9 cellular contexts compared by ENCODE assay signal in genomic region chr10:124941823-124942222, GRCh38. TPM values are rescaled to one million over a fixed set of nuclear protein-coding genes. Genes with fewer than 3 reads are reported as not detected.
DNase-seq lines count a peak whose midpoint lies in the region; ATAC-seq and TF ChIP-seq lines count a peak whose summit lies in the region.
"Had no signal": no experiment of that assay in that cellular context is flagged by ENCODE, and none has a peak within 500 bp of the region (broad histone marks: within the 10 kb centered on the region; RNA-seq: fewer than 3 reads in every experiment).

Gene ZRANB1 (plus strand): TSS chr10:124942123. CDS start chr10:124942494, 371 bp downstream.

- no peak for DNase-seq in CD8-positive, alpha-beta T cell
- DNase-seq in glutamatergic neuron (no peak), GM20000 (ENCODE audit: low spot score) (no peak), GM03348 (ENCODE audit: low spot score) (no peak), iPS-NIHi11 (ENCODE audit: low spot score) (no peak)
- DNase-seq: activated CD4-positive, alpha-beta T cell treated with anti-CD3 and anti-CD28 coated beads for 1 hour had no signal

- peaks cover 32% of the 10 kb centered on the region for H3K36me3 Mint-ChIP-seq in CD8-positive, alpha-beta T cell
- peaks cover 5% of the 10 kb centered on the region for H3K36me3 Mint-ChIP-seq in T-helper 1 cell treated with Interleukin-12 subunit alpha and Interleukin-12 subunit beta and Interleukin-4 antibody, amounts not matched to agents 30 μg/mL and 1 μg/mL, for 36 hours (ENCODE audit: low read depth)
- no peaks in the 10 kb centered on the region for H3K36me3 Mint-ChIP-seq in glutamatergic neuron (ENCODE audit: unreplicated experiment)

- H3K27me3 Mint-ChIP-seq in CD8-positive, alpha-beta T cell (ENCODE audit: low read depth): no peaks in the 10 kb centered on the region
- no peaks in the 10 kb centered on the region for H3K27me3 Mint-ChIP-seq in T-helper 1 cell treated with Interleukin-12 subunit alpha and Interleukin-12 subunit beta and Interleukin-4 antibody, amounts not matched to agents 30 μg/mL and 1 μg/mL, for 36 hours (ENCODE audit: low read depth)
- H3K27me3 Mint-ChIP-seq in glutamatergic neuron (ENCODE audit: unreplicated experiment): no peaks in the 10 kb centered on the region

- CTCF ChIA-PET in CD8-positive, alpha-beta T cell (lab: Charles Lee): no interaction called here

- peaks cover 73% of the 10 kb centered on the region for H3K4me1 Mint-ChIP-seq in CD8-positive, alpha-beta T cell (ENCODE audit: low read depth)
- H3K4me1 Mint-ChIP-seq in T-helper 1 cell treated with Interleukin-12 subunit alpha and Interleukin-12 subunit beta and Interleukin-4 antibody, amounts not matched to agents 30 μg/mL and 1 μg/mL, for 36 hours (ENCODE audit: low read depth): peaks cover 7% of the 10 kb centered on the region
- H3K4me1 Mint-ChIP-seq in glutamatergic neuron (ENCODE audit: low read depth, unreplicated experiment): peaks cover 15% of the 10 kb centered on the region

- TF ChIP-seq CTCF in CD8-positive, alpha-beta T cell (IDR thresholded peaks at IDR 0.05): no peak
- TF ChIP-seq CTCF in glutamatergic neuron (IDR thresholded peaks at IDR 0.05; ENCODE audit: partially characterized antibody, unreplicated experiment): no peak
- no peak for TF ChIP-seq CTCF in neutrophil (IDR thresholded peaks at IDR 0.05)
- TF ChIP-seq CTCF in GM20000 (IDR thresholded peaks at IDR 0.05; ENCODE audit: extremely low read depth, missing control alignments): no peak

- POLR2A ChIA-PET in CD8-positive, alpha-beta T cell (lab: Charles Lee): no interaction called here

- peak within 1 kb of the TSS; percentile 3 for H3K4me3 Mint-ChIP-seq in CD8-positive, alpha-beta T cell
- H3K4me3 Mint-ChIP-seq in T-helper 1 cell treated with Interleukin-12 subunit alpha and Interleukin-12 subunit beta and Interleukin-4 antibody, amounts not matched to agents 30 μg/mL and 1 μg/mL, for 36 hours: no peak within 1 kb of the TSS
- H3K4me3 Mint-ChIP-seq in glutamatergic neuron (ENCODE audit: unreplicated experiment): no peak within 1 kb of the TSS

- H3K27ac ChIP-seq in CD8-positive, alpha-beta T cell (ENCODE audit: low read depth, low read length): no peak within 1 kb of the TSS
- peak within 1 kb of the TSS; percentile 39 for H3K27ac ChIP-seq in neutrophil

- H3K4me3 ChIP-seq in CD8-positive, alpha-beta T cell (ENCODE audit: low read depth, low read length): no peak within 1 kb of the TSS
- no peak within 1 kb of the TSS for H3K4me3 ChIP-seq in neutrophil (ENCODE audit: low read depth in 1 of 2, low read length in 1 of 2)

- ATAC-seq in CD8-positive, alpha-beta T cell: no peak
- no peak for ATAC-seq in GM21576 (IDR thresholded peaks at IDR 0.05; ENCODE audit: unreplicated experiment)

- no peaks in the 10 kb centered on the region for H3K9me3 ChIP-seq in CD8-positive, alpha-beta T cell (ENCODE audit: low read length)
- no peaks in the 10 kb centered on the region for H3K9me3 ChIP-seq in neutrophil

- no peak within 1 kb of the TSS for H3K27ac Mint-ChIP-seq in CD8-positive, alpha-beta T cell
- peak within 1 kb of the TSS; percentile 1 for H3K27ac Mint-ChIP-seq in T-helper 1 cell treated with Interleukin-12 subunit alpha and Interleukin-12 subunit beta and Interleukin-4 antibody, amounts not matched to agents 30 μg/mL and 1 μg/mL, for 36 hours
- H3K27ac Mint-ChIP-seq in glutamatergic neuron (ENCODE audit: unreplicated experiment): no peak within 1 kb of the TSS

- no peaks in the 10 kb centered on the region for H3K27me3 ChIP-seq in CD8-positive, alpha-beta T cell (ENCODE audit: insufficient read depth, low read length)
- H3K27me3 ChIP-seq in neutrophil: no peaks in the 10 kb centered on the region

- peaks cover 9% of the 10 kb centered on the region for H3K4me1 ChIP-seq in CD8-positive, alpha-beta T cell (ENCODE audit: insufficient read depth, low read length)
- peaks cover 20 to 27% of the 10 kb centered on the region in 2 experiments for H3K4me1 ChIP-seq in neutrophil (ENCODE audit: control insufficient read depth in 1 of 2, insufficient read depth in 1 of 2, low read depth in 1 of 2, low read length in 1 of 2)

- intact Hi-C loops in CD8-positive, alpha-beta T cell (cut with DNase I, micrococcal nuclease): no loop called here

- H3K9me3 Mint-ChIP-seq in CD8-positive, alpha-beta T cell: no peaks in the 10 kb centered on the region
- no peaks in the 10 kb centered on the region for H3K9me3 Mint-ChIP-seq in T-helper 1 cell treated with Interleukin-12 subunit alpha and Interleukin-12 subunit beta and Interleukin-4 antibody, amounts not matched to agents 30 μg/mL and 1 μg/mL, for 36 hours
- H3K9me3 Mint-ChIP-seq in glutamatergic neuron (ENCODE audit: unreplicated experiment): no peaks in the 10 kb centered on the region

- no peaks in the 10 kb centered on the region for H3K36me3 ChIP-seq in CD8-positive, alpha-beta T cell (ENCODE audit: insufficient read depth, low read length)
- H3K36me3 ChIP-seq in neutrophil: peaks cover 8% of the 10 kb centered on the region

RNA-seq across cellular contexts. Expression of gene ZRANB1, which starts in this region (rescaled TPM):
- total RNA-seq in CD8-positive, alpha-beta T cell: 10 to 100 TPM; 28.5 to 31.6 TPM
- total RNA-seq in glutamatergic neuron (ENCODE audit: unreplicated experiment): 28.9 TPM
